34 cellular contexts compared by ENCODE assay signal in the genomic region with DNA sequence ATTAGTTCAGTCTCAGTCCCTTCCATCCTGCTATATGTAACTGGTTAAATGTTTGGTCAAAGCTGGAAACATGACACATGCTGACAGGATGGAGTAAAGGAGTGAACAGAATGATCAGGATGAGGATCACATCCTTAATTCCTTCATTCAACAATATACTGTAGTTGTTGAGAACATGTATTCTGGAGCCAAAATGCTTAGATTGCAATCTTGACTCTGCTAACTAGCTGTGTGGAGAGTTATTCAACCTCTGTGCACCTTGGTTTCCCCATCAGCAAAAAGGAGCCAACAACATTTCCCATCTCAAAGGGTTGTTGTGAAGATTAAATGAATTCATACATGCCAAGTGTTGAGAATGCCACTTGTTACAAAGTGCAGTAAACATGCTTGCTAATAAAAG. TPM values are rescaled to one million over a fixed set of nuclear protein-coding genes. Genes with fewer than 3 reads are reported as not detected.
"Had no signal": no experiment of that assay in that cellular context is flagged by ENCODE, and none has a peak within 500 bp of the region (broad histone marks: within the 10 kb centered on the region; RNA-seq: fewer than 3 reads in every experiment).

No MANE protein-coding gene starts in this region.

- H3K4me1 ChIP-seq: colonic mucosa, esophagus squamous epithelium, gastrocnemius medialis, heart right ventricle, left lung, lower lobe of right lung had no signal

- H3K27me3 ChIP-seq: colonic mucosa had no signal

- H3K36me3 Mint-ChIP-seq: mesothelial cell of epicardium had no signal

- H3K4me3 ChIP-seq: colonic mucosa, esophagus squamous epithelium, gastrocnemius medialis, heart right ventricle, left lung, lower lobe of right lung, mucosa of descending colon had no signal

- ATAC-seq: effector memory CD8-positive, alpha-beta T cell; esophagus mucosa; gastrocnemius medialis; heart right ventricle; left cardiac atrium; left lung; left ventricle myocardium superior; lower lobe of right lung; mucosa of descending colon had no signal

- H3K27ac ChIP-seq: colonic mucosa, epithelial cell of prostate, esophagus squamous epithelium, gastrocnemius medialis, heart right ventricle, left lung, lower lobe of right lung had no signal

- H3K27ac Mint-ChIP-seq: dendritic cell treated with granulocyte-macrophage colony-stimulating factor and Interleukin-4, amounts not matched to agents 40 ng/mL and 50 ng/mL, for 4 days; effector memory CD8-positive, alpha-beta T cell; endodermal cell; mesothelial cell of epicardium had no signal

- H3K4me3 Mint-ChIP-seq: dendritic cell treated with granulocyte-macrophage colony-stimulating factor and Interleukin-4, amounts not matched to agents 40 ng/mL and 50 ng/mL, for 4 days; effector memory CD8-positive, alpha-beta T cell; endodermal cell; mesothelial cell of epicardium had no signal

- DNase-seq: colonic mucosa; cortex of kidney; effector CD8-positive, alpha-beta T cell; effector memory CD8-positive, alpha-beta T cell; endodermal cell; erythroblast; esophagus squamous epithelium; foreskin fibroblast; foreskin melanocyte; gastrocnemius medialis; glutamatergic neuron; head of caudate nucleus; heart right ventricle; hippocampal formation; left cardiac atrium; left lung; left ventricle myocardium superior; lower lobe of right lung; mesenchymal stem cell; mucosa of descending colon had no signal

- H3K27me3 Mint-ChIP-seq: effector memory CD8-positive, alpha-beta T cell had no signal

- H3K9me3 ChIP-seq: colonic mucosa, esophagus squamous epithelium, gastrocnemius medialis, left lung, lower lobe of right lung, mucosa of descending colon had no signal

- H3K4me1 Mint-ChIP-seq: endodermal cell, mesothelial cell of epicardium had no signal

- H3K9me3 Mint-ChIP-seq: dendritic cell treated with granulocyte-macrophage colony-stimulating factor and Interleukin-4, amounts not matched to agents 40 ng/mL and 50 ng/mL, for 4 days; effector memory CD8-positive, alpha-beta T cell; endodermal cell had no signal

- H3K36me3 ChIP-seq: colonic mucosa, esophagus squamous epithelium, gastrocnemius medialis, heart right ventricle, left lung, lower lobe of right lung had no signal

- FAIRE-seq: endometrium, islet of Langerhans, keratinocyte had no signal

RNA-seq across cellular contexts. Expression of gene ENTHD1, which starts 12.8 kb away (rescaled TPM):
- total RNA-seq: colonic mucosa, dermis microvascular lymphatic vessel endothelial cell, endodermal cell, esophagus mucosa, esophagus squamous epithelium, gastrocnemius medialis, glomerular endothelial cell, kidney epithelial cell, left cardiac atrium, left ventricle myocardium superior, lower leg skin, lower lobe of right lung, lung microvascular endothelial cell, mesenteric fat pad, mesothelial cell of epicardium, mucosa of descending colon, myocyte had no signal
- polyA plus RNA-seq: heart right ventricle, keratinocyte had no signal

RNA-seq across cellular contexts. Expression of gene GRAP2, which starts 20.2 kb away (rescaled TPM):
- total RNA-seq: dermis microvascular lymphatic vessel endothelial cell, glomerular endothelial cell, kidney epithelial cell, lung microvascular endothelial cell, mesothelial cell of epicardium, myocyte had no signal
- polyA plus RNA-seq: keratinocyte had no signal
